In the genomic region with DNA sequence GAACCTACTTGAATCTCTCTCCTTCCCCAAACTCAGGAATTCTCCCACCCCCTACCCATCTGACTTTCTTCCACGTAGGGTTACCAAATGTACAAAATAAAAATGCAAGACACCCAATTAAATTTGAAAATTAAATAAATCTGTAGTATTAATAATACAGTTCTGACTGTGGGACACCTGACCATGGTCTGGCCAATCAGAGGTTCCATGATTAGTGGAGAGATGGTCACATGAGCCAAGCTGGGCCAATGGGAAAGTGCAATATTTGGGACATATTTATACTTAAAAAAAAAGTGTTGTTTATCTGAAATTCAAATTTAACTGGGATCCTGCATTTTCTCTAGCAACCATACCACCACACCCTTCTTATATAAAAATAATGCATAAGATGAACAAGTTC, we compare ENCODE assay signal across 3 cellular contexts.
TF ChIP-seq lines count a peak whose summit lies in the region.

No MANE protein-coding gene starts in this region.

TF ChIP-seq in HCT116, 20 proteins besides CTCF, POLR2A, EP300 and RAD21:
- TF ChIP-seq, protein P1, sequence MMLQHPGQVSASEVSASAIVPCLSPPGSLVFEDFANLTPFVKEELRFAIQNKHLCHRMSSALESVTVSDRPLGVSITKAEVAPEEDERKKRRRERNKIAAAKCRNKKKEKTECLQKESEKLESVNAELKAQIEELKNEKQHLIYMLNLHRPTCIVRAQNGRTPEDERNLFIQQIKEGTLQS (IDR thresholded peaks at IDR 0.05): no peak
- no peak for TF ChIP-seq EZH2 (IDR thresholded peaks at IDR 0.05)

TF ChIP-seq in WTC11, 78 proteins besides CTCF, POLR2A, EP300 and RAD21:
- TF ChIP-seq ZNF121 (CRISPR knock-in tag; IDR thresholded peaks at IDR 0.05) (no peak), ATF1 (CRISPR knock-in tag; IDR thresholded peaks at IDR 0.05) (no peak), SMAD3 (CRISPR knock-in tag; IDR thresholded peaks at IDR 0.05; ENCODE audit: borderline replicate concordance) (no peak), ZNF423 (CRISPR knock-in tag; IDR thresholded peaks at IDR 0.05) (no peak), ZNF232 (CRISPR knock-in tag; IDR thresholded peaks at IDR 0.05) (no peak)
- TF ChIP-seq, protein P2, sequence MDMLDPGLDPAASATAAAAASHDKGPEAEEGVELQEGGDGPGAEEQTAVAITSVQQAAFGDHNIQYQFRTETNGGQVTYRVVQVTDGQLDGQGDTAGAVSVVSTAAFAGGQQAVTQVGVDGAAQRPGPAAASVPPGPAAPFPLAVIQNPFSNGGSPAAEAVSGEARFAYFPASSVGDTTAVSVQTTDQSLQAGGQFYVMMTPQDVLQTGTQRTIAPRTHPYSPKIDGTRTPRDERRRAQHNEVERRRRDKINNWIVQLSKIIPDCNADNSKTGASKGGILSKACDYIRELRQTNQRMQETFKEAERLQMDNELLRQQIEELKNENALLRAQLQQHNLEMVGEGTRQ (CRISPR knock-in tag; IDR thresholded peaks at IDR 0.05): peak; percentile 60
- TF ChIP-seq, protein P3, sequence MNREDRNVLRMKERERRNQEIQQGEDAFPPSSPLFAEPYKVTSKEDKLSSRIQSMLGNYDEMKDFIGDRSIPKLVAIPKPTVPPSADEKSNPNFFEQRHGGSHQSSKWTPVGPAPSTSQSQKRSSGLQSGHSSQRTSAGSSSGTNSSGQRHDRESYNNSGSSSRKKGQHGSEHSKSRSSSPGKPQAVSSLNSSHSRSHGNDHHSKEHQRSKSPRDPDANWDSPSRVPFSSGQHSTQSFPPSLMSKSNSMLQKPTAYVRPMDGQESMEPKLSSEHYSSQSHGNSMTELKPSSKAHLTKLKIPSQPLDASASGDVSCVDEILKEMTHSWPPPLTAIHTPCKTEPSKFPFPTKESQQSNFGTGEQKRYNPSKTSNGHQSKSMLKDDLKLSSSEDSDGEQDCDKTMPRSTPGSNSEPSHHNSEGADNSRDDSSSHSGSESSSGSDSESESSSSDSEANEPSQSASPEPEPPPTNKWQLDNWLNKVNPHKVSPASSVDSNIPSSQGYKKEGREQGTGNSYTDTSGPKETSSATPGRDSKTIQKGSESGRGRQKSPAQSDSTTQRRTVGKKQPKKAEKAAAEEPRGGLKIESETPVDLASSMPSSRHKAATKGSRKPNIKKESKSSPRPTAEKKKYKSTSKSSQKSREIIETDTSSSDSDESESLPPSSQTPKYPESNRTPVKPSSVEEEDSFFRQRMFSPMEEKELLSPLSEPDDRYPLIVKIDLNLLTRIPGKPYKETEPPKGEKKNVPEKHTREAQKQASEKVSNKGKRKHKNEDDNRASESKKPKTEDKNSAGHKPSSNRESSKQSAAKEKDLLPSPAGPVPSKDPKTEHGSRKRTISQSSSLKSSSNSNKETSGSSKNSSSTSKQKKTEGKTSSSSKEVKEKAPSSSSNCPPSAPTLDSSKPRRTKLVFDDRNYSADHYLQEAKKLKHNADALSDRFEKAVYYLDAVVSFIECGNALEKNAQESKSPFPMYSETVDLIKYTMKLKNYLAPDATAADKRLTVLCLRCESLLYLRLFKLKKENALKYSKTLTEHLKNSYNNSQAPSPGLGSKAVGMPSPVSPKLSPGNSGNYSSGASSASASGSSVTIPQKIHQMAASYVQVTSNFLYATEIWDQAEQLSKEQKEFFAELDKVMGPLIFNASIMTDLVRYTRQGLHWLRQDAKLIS (CRISPR knock-in tag; IDR thresholded peaks at IDR 0.05; ENCODE audit: borderline replicate concordance): no peak
- TF ChIP-seq, protein P4, sequence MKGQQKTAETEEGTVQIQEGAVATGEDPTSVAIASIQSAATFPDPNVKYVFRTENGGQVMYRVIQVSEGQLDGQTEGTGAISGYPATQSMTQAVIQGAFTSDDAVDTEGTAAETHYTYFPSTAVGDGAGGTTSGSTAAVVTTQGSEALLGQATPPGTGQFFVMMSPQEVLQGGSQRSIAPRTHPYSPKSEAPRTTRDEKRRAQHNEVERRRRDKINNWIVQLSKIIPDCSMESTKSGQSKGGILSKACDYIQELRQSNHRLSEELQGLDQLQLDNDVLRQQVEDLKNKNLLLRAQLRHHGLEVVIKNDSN (CRISPR knock-in tag; IDR thresholded peaks at IDR 0.05): peak; percentile 35; the same call in 1 of the 2 replicates
- TF ChIP-seq, protein P5, sequence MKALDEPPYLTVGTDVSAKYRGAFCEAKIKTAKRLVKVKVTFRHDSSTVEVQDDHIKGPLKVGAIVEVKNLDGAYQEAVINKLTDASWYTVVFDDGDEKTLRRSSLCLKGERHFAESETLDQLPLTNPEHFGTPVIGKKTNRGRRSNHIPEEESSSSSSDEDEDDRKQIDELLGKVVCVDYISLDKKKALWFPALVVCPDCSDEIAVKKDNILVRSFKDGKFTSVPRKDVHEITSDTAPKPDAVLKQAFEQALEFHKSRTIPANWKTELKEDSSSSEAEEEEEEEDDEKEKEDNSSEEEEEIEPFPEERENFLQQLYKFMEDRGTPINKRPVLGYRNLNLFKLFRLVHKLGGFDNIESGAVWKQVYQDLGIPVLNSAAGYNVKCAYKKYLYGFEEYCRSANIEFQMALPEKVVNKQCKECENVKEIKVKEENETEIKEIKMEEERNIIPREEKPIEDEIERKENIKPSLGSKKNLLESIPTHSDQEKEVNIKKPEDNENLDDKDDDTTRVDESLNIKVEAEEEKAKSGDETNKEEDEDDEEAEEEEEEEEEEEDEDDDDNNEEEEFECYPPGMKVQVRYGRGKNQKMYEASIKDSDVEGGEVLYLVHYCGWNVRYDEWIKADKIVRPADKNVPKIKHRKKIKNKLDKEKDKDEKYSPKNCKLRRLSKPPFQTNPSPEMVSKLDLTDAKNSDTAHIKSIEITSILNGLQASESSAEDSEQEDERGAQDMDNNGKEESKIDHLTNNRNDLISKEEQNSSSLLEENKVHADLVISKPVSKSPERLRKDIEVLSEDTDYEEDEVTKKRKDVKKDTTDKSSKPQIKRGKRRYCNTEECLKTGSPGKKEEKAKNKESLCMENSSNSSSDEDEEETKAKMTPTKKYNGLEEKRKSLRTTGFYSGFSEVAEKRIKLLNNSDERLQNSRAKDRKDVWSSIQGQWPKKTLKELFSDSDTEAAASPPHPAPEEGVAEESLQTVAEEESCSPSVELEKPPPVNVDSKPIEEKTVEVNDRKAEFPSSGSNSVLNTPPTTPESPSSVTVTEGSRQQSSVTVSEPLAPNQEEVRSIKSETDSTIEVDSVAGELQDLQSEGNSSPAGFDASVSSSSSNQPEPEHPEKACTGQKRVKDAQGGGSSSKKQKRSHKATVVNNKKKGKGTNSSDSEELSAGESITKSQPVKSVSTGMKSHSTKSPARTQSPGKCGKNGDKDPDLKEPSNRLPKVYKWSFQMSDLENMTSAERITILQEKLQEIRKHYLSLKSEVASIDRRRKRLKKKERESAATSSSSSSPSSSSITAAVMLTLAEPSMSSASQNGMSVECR (CRISPR knock-in tag; IDR thresholded peaks at IDR 0.05; ENCODE audit: borderline replicate concordance): no peak

TF ChIP-seq in endothelial cell of umbilical vein, 7 proteins besides CTCF, POLR2A, EP300 and RAD21:
- TF ChIP-seq, protein P6, sequence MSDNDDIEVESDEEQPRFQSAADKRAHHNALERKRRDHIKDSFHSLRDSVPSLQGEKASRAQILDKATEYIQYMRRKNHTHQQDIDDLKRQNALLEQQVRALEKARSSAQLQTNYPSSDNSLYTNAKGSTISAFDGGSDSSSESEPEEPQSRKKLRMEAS (IDR thresholded peaks at IDR 0.05; ENCODE audit: insufficient read depth, insufficient read length): peak; percentile 8
- TF ChIP-seq POLR2AphosphoS5 (IDR thresholded peaks at IDR 0.05; ENCODE audit: insufficient read depth, low read depth, low read length): no peak
